ENCODE assay signal across 1 cellular context in the genomic region with DNA sequence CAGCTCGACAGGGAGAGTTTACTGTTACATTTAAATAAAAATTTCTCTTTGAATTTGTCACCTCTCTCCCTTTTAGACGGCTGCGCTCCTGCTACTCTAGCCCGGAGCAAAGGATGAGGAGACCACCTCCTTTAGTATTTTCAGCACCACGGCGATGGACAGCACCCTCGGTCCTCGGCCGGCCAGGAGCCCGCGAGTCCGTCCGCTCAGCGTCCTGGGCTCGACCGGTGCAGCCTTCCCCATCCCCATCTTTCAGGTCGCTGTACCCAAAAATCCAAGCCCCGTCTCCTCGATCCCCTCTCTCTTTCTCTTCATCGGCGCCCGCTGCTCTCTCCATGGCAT.
TF ChIP-seq lines count a peak whose summit lies in the region.

No MANE protein-coding gene starts in this region.

TF ChIP-seq in H1, 55 proteins besides CTCF, POLR2A, EP300 and RAD21 (continued from another document):
- TF ChIP-seq POLR2AphosphoS5 (IDR thresholded peaks at IDR 0.05; ENCODE audit: low read depth, low read length) (no peak), GTF2F1 (IDR thresholded peaks at IDR 0.05; ENCODE audit: borderline replicate concordance, low read depth, low read length) (no peak), BRCA1 (IDR thresholded peaks at IDR 0.05; ENCODE audit: low read depth, low read length) (no peak), HDAC6 (IDR thresholded peaks at IDR 0.05; ENCODE audit: low read depth, low read length) (no peak), TEAD4 (IDR thresholded peaks at IDR 0.05; ENCODE audit: low read depth, low read length) (no peak), RBBP5 (IDR thresholded peaks at IDR 0.05; ENCODE audit: borderline replicate concordance, low read depth, low read length) (0 out of 2 replicates have a peak, but pooled peaks have one; percentile 11), SP4 (IDR thresholded peaks at IDR 0.05; ENCODE audit: low read length) (no peak), CEBPB (IDR thresholded peaks at IDR 0.05; ENCODE audit: low read depth, low read length) (no peak), BCL11A (IDR thresholded peaks at IDR 0.05; ENCODE audit: low read depth in 2 of 2, low read length in 2 of 2) (no peak), MAFK (IDR thresholded peaks at IDR 0.05; ENCODE audit: low read depth, low read length) (no peak), ASH2L (IDR thresholded peaks at IDR 0.05; ENCODE audit: low read length) (no peak), CHD1 (IDR thresholded peaks at IDR 0.05; ENCODE audit: low read depth, low read length) (no peak), BACH1 (IDR thresholded peaks at IDR 0.05; ENCODE audit: low read length) (peak; percentile 33; the same call in 1 of the 2 replicates), KDM4A (IDR thresholded peaks at IDR 0.05; ENCODE audit: low read depth, low read length, severe bottlenecking) (no peak), TBP (IDR thresholded peaks at IDR 0.05; ENCODE audit: low read depth, low read length) (peak; percentile 19; the same call in 1 of the 2 replicates), SRF (IDR thresholded peaks at IDR 0.05; ENCODE audit: low read depth, low read length) (no peak), SP2 (IDR thresholded peaks at IDR 0.05; ENCODE audit: low read length) (no peak), CBX5 (IDR thresholded peaks at IDR 0.05; ENCODE audit: low read depth, low read length) (no peak)
- TF ChIP-seq, protein P1, sequence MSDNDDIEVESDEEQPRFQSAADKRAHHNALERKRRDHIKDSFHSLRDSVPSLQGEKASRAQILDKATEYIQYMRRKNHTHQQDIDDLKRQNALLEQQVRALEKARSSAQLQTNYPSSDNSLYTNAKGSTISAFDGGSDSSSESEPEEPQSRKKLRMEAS (IDR thresholded peaks at IDR 0.05), result peak; percentile 46; the same call in 1 of the 2 replicates
